In the genomic region with DNA sequence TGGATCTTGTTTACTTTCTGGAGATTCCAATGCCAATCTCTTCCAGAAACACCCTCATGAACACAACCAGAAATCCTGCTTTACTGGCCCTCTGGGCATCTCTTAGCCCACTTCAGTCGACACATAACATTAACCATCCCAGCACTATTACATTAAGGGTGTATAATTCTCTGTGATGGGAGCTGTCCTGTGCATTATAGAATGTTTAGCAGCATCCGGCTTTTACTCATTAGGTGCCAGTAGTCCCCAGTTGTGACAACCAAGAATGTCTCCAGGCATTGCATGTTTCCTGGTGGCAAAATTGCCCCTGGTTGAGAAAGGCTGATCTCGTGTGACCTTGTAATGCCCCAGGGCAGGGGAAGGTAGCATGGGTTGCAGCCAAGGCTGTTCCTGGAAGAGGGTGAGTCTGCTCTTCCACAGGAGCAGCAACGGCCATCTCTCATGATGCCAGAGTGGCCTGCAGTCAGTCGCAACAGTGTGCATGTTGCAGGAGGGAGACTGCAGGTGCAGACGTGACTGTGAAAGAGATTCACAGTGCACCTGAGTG, we compare ENCODE assay signal across 12 cellular contexts. TPM values are rescaled to one million over a fixed set of nuclear protein-coding genes. Genes with fewer than 3 reads are reported as not detected.
"Had no signal": no experiment of that assay in that cellular context is flagged by ENCODE, and none has a peak within 500 bp of the region (broad histone marks: within the 10 kb centered on the region; RNA-seq: fewer than 3 reads in every experiment).

No MANE protein-coding gene starts in this region.

- H2AFZ ChIP-seq: GM23248 had no signal

- H3K27ac ChIP-seq: GM23248, HL-60 had no signal

- H3K4me1 ChIP-seq: HAP-1 had no signal

- H3K4me3 Mint-ChIP-seq: HFFc6 had no signal

- H3K4me3 ChIP-seq: GM23248, HAP-1, K562 had no signal

- H3K9me3 ChIP-seq: HAP-1 had no signal

- H3K36me3 ChIP-seq: HAP-1 had no signal

- H3K9ac ChIP-seq: GM23248 had no signal

- H3K27ac Mint-ChIP-seq: HFFc6 had no signal

- DNase-seq: GM23248, GOT3, H7, HFFc6, IMR-90, KG1 had no signal

- ATAC-seq: HCT116, K562 had no signal

RNA-seq across cellular contexts. Expression of a gene that starts 2.6 kb away (rescaled TPM):
- total RNA-seq: GM23248, H4, HFFc6, HT1080, IMR-90, K562 had no signal
- polyA plus RNA-seq: GM23248, IMR-90, K562 had no signal
